Comparison of ENCODE assay signal across 1 cellular context in the genomic region with DNA sequence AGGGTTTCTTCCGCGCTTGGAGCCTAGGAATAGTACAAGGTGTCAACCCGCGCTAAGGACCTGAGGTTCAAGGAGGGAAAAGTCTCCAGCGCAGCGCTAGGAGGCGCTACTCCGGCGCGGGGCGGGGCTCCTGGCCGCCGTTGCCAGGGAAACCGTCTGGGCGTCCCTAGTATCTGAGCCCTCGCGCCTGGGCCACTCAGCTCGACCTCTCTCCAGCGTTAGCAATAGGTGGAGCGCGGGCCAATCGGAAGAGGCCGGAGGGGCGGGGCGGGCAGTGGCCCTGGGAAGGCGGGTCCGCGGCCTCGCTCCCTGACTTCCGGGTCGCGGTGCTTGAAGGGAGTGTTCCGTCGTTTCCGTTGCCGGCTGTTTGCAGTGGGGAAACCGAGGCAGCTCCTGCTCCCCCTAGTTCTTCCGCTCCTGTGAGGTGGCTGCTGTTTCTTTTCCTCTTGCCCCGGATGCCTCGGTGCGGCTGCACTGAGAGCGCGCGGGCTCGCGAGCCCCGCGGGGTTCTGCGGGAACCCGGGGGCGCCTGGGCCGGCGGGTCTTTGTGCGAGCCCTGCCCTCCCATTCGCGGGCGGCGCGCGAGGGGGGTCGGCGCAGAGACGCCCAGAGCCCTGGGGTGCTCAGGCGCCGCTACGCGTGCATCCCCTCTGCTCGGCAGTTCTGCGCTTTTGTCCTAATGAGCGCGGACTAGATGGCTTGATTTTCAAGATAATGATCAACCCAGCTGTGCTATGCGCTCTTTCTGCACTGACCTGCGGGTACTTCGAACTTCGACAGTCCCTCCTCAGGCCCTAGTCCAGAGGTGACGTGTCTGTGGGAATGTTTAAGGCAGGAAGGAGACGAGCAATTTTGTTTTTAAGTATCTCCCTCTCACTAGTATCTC.
TF ChIP-seq lines count a peak whose summit lies in the region.

A gene with protein sequence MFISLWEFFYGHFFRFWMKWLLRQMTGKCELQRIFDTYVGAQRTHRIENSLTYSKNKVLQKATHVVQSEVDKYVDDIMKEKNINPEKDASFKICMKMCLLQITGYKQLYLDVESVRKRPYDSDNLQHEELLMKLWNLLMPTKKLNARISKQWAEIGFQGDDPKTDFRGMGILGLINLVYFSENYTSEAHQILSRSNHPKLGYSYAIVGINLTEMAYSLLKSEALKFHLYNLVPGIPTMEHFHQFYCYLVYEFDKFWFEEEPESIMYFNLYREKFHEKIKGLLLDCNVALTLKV (plus strand): TSS at position 312 of the 886 bp plus-strand sequence. CDS start 1,261 bp downstream, outside the sequence.

TF ChIP-seq in A549, 52 proteins besides CTCF, POLR2A, EP300 and RAD21 (continued from another document):
- TF ChIP-seq, protein P1, sequence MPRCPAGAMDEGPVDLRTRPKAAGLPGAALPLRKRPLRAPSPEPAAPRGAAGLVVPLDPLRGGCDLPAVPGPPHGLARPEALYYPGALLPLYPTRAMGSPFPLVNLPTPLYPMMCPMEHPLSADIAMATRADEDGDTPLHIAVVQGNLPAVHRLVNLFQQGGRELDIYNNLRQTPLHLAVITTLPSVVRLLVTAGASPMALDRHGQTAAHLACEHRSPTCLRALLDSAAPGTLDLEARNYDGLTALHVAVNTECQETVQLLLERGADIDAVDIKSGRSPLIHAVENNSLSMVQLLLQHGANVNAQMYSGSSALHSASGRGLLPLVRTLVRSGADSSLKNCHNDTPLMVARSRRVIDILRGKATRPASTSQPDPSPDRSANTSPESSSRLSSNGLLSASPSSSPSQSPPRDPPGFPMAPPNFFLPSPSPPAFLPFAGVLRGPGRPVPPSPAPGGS (IDR thresholded peaks at IDR 0.05), result 0 out of 3 replicates have a peak, but pooled peaks have one; percentile 37
- TF ChIP-seq, protein P2, sequence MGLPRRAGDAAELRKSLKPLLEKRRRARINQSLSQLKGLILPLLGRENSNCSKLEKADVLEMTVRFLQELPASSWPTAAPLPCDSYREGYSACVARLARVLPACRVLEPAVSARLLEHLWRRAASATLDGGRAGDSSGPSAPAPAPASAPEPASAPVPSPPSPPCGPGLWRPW (IDR thresholded peaks at IDR 0.05), result no peak
- TF ChIP-seq RCOR1 (IDR thresholded peaks at IDR 0.05; ENCODE audit: low read depth, low read length) (no peak), RFX5 (IDR thresholded peaks at IDR 0.05) (peak; percentile 33; the same call in 1 of the 2 replicates), FOSL2 (IDR thresholded peaks at IDR 0.05) (no peak), FOSL2 (CRISPR knock-in tag; IDR thresholded peaks at IDR 0.05) (no peak), SMC3 (IDR thresholded peaks at IDR 0.05) (peak; percentile 55), CHD2 (IDR thresholded peaks at IDR 0.05; ENCODE audit: low read length, partially characterized antibody) (no peak), RNF2 (IDR thresholded peaks at IDR 0.05; ENCODE audit: borderline replicate concordance, low read depth) (no peak), BHLHE40 (IDR thresholded peaks at IDR 0.05; ENCODE audit: low read depth, low read length) (no peak), HEYL (CRISPR knock-in tag; IDR thresholded peaks at IDR 0.05) (no peak), MAFK (IDR thresholded peaks at IDR 0.05; ENCODE audit: partially characterized antibody) (no peak), HOXB5 (CRISPR knock-in tag; IDR thresholded peaks at IDR 0.05) (no peak), CEBPB (IDR thresholded peaks at IDR 0.05) (no peak), CBX2 (IDR thresholded peaks at IDR 0.05; ENCODE audit: borderline replicate concordance, low read depth) (no peak), ZNF302 (CRISPR knock-in tag; IDR thresholded peaks at IDR 0.05) (no peak), HDAC2 (IDR thresholded peaks at IDR 0.05) (no peak)
- TF ChIP-seq, protein P3, sequence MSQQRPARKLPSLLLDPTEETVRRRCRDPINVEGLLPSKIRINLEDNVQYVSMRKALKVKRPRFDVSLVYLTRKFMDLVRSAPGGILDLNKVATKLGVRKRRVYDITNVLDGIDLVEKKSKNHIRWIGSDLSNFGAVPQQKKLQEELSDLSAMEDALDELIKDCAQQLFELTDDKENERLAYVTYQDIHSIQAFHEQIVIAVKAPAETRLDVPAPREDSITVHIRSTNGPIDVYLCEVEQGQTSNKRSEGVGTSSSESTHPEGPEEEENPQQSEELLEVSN (IDR thresholded peaks at IDR 0.05; ENCODE audit: borderline replicate concordance, low read depth), result peak; percentile 81
- TF ChIP-seq, protein P4, sequence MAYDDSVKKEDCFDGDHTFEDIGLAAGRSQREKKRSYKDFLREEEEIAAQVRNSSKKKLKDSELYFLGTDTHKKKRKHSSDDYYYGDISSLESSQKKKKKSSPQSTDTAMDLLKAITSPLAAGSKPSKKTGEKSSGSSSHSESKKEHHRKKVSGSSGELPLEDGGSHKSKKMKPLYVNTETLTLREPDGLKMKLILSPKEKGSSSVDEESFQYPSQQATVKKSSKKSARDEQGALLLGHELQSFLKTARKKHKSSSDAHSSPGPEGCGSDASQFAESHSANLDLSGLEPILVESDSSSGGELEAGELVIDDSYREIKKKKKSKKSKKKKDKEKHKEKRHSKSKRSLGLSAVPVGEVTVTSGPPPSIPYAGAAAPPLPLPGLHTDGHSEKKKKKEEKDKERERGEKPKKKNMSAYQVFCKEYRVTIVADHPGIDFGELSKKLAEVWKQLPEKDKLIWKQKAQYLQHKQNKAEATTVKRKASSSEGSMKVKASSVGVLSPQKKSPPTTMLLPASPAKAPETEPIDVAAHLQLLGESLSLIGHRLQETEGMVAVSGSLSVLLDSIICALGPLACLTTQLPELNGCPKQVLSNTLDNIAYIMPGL (CRISPR knock-in tag; IDR thresholded peaks at IDR 0.05; ENCODE audit: borderline replicate concordance), result peak; percentile 47; the same call in 1 of the 2 replicates
- TF ChIP-seq, protein P5, sequence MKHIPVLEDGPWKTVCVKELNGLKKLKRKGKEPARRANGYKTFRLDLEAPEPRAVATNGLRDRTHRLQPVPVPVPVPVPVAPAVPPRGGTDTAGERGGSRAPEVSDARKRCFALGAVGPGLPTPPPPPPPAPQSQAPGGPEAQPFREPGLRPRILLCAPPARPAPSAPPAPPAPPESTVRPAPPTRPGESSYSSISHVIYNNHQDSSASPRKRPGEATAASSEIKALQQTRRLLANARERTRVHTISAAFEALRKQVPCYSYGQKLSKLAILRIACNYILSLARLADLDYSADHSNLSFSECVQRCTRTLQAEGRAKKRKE (CRISPR knock-in tag; IDR thresholded peaks at IDR 0.05; ENCODE audit: low read depth), result no peak
